1 cellular context compared by ENCODE assay signal in the genomic region with DNA sequence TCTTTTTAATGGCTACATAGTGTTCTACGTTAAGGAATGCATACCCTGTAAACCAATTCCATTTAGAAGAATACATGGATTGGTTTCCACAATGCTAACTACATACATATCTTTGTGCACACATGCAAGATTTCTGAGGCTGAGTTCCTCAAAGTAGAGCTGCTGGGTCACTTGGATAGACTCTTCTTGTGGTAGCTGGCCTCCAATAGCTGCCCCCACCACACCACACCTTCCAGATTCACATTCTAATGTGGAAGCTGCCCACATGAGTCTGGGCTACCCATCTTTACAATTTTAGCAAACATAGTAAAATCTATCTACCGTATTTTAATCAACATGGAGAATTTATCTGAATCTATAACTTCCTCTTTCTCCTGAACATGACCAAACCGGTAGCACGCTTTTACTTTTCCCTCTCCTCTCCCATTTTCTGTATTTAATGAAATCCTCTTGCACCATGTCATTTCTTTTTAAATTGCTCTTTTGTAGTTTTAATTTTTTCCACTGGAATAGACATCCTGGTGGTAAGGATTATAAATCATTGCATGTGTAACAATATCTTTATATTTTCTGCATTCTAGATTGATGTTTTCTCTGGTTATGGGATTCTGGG.
TF ChIP-seq lines count a peak whose summit lies in the region.

No MANE protein-coding gene starts in this region.

TF ChIP-seq in K562, 482 proteins besides CTCF, POLR2A, EP300 and RAD21 (continued from another document and continues in another):
- TF ChIP-seq TEAD4 (IDR thresholded peaks at IDR 0.05; ENCODE audit: low read length) (0 out of 2 replicates have a peak, but pooled peaks have one; percentile 31), TEAD4 (CRISPR knock-in tag; IDR thresholded peaks at IDR 0.05; ENCODE audit: borderline replicate concordance) (no peak), HNRNPL (IDR thresholded peaks at IDR 0.05; ENCODE audit: low read depth, low read length) (no peak), EP400 (IDR thresholded peaks at IDR 0.05) (peak; percentile 40; the same call in 1 of the 2 replicates), NFIC (IDR thresholded peaks at IDR 0.05) (no peak), TFAP4 (CRISPR knock-in tag; IDR thresholded peaks at IDR 0.05; ENCODE audit: borderline replicate concordance) (no peak), ETV6 (IDR thresholded peaks at IDR 0.05; ENCODE audit: borderline replicate concordance in 1 of 2, low read depth in 2 of 2, low read length in 1 of 2) (no peak), ETV6 (CRISPR knock-in tag; IDR thresholded peaks at IDR 0.05; ENCODE audit: borderline replicate concordance) (no peak), KLF10 (CRISPR knock-in tag; IDR thresholded peaks at IDR 0.05) (no peak), GTF2E2 (tag; IDR thresholded peaks at IDR 0.05) (0 out of 2 replicates have a peak, but pooled peaks have one; percentile 4), ZNF407 (IDR thresholded peaks at IDR 0.05; ENCODE audit: low read depth) (no peak), ZNF77 (CRISPR knock-in tag; IDR thresholded peaks at IDR 0.05) (no peak), SNIP1 (IDR thresholded peaks at IDR 0.05; ENCODE audit: low read depth) (no peak), PPARD (CRISPR knock-in tag; IDR thresholded peaks at IDR 0.05) (no peak), REST (CRISPR knock-in tag; IDR thresholded peaks at IDR 0.05; ENCODE audit: low read depth) (no peak), PHTF2 (CRISPR knock-in tag; IDR thresholded peaks at IDR 0.05) (no peak), KLF6 (CRISPR knock-in tag; IDR thresholded peaks at IDR 0.05; ENCODE audit: borderline replicate concordance) (peak; percentile 52; the same call in 1 of the 2 replicates), PHB2 (IDR thresholded peaks at IDR 0.05; ENCODE audit: low read depth) (no peak), ZNF146 (CRISPR knock-in tag; IDR thresholded peaks at IDR 0.05; ENCODE audit: unreplicated experiment) (no peak), XRCC5 (IDR thresholded peaks at IDR 0.05; ENCODE audit: low read depth, low read length) (no peak), KLF1 (tag; IDR thresholded peaks at IDR 0.05) (no peak), CSDE1 (IDR thresholded peaks at IDR 0.05) (0 out of 4 replicates have a peak, but pooled peaks of 1 of the 2 experiments have one; percentile 31), ZKSCAN1 (IDR thresholded peaks at IDR 0.05; ENCODE audit: low read depth, low read length) (no peak), BRD4 (IDR thresholded peaks at IDR 0.05) (0 out of 2 replicates have a peak, but pooled peaks have one; percentile 36), RBM14 (IDR thresholded peaks at IDR 0.05; ENCODE audit: borderline replicate concordance, insufficient read depth, low read depth, low read length) (no peak), NFYB (IDR thresholded peaks at IDR 0.05; ENCODE audit: extremely low read depth, insufficient read length) (no peak), ZNF316 (IDR thresholded peaks at IDR 0.05) (no peak), ARID3A (IDR thresholded peaks at IDR 0.05; ENCODE audit: borderline replicate concordance, low read depth, low read length) (no peak), HIVEP1 (CRISPR knock-in tag; IDR thresholded peaks at IDR 0.05) (no peak), ZNF134 (CRISPR knock-in tag; conservative IDR thresholded peaks at IDR 0.05) (no peak)
- TF ChIP-seq, protein P1, sequence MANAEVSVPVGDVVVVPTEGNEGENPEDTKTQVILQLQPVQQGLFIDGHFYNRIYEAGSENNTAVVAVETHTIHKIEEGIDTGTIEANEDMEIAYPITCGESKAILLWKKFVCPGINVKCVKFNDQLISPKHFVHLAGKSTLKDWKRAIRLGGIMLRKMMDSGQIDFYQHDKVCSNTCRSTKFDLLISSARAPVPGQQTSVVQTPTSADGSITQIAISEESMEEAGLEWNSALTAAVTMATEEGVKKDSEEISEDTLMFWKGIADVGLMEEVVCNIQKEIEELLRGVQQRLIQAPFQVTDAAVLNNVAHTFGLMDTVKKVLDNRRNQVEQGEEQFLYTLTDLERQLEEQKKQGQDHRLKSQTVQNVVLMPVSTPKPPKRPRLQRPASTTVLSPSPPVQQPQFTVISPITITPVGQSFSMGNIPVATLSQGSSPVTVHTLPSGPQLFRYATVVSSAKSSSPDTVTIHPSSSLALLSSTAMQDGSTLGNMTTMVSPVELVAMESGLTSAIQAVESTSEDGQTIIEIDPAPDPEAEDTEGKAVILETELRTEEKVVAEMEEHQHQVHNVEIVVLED (CRISPR knock-in tag; IDR thresholded peaks at IDR 0.05) = no peak
- TF ChIP-seq, protein P2, sequence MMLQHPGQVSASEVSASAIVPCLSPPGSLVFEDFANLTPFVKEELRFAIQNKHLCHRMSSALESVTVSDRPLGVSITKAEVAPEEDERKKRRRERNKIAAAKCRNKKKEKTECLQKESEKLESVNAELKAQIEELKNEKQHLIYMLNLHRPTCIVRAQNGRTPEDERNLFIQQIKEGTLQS (IDR thresholded peaks at IDR 0.05) = 0 out of 2 replicates have a peak, but pooled peaks have one; percentile 3
- TF ChIP-seq, protein P2 (CRISPR knock-in tag; conservative IDR thresholded peaks at IDR 0.05) = no peak
- TF ChIP-seq, protein P3, sequence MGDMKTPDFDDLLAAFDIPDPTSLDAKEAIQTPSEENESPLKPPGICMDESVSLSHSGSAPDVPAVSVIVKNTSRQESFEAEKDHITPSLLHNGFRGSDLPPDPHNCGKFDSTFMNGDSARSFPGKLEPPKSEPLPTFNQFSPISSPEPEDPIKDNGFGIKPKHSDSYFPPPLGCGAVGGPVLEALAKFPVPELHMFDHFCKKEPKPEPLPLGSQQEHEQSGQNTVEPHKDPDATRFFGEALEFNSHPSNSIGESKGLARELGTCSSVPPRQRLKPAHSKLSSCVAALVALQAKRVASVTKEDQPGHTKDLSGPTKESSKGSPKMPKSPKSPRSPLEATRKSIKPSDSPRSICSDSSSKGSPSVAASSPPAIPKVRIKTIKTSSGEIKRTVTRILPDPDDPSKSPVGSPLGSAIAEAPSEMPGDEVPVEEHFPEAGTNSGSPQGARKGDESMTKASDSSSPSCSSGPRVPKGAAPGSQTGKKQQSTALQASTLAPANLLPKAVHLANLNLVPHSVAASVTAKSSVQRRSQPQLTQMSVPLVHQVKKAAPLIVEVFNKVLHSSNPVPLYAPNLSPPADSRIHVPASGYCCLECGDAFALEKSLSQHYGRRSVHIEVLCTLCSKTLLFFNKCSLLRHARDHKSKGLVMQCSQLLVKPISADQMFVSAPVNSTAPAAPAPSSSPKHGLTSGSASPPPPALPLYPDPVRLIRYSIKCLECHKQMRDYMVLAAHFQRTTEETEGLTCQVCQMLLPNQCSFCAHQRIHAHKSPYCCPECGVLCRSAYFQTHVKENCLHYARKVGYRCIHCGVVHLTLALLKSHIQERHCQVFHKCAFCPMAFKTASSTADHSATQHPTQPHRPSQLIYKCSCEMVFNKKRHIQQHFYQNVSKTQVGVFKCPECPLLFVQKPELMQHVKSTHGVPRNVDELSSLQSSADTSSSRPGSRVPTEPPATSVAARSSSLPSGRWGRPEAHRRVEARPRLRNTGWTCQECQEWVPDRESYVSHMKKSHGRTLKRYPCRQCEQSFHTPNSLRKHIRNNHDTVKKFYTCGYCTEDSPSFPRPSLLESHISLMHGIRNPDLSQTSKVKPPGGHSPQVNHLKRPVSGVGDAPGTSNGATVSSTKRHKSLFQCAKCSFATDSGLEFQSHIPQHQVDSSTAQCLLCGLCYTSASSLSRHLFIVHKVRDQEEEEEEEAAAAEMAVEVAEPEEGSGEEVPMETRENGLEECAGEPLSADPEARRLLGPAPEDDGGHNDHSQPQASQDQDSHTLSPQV (IDR thresholded peaks at IDR 0.05) = peak; percentile 89; the same call in 1 of the 2 replicates
